In genomic region chr9:133368249-133368881, GRCh38 we compare ENCODE assay signal across 10 cellular contexts. TPM values are rescaled to one million over a fixed set of nuclear protein-coding genes. Genes with fewer than 3 reads are reported as not detected.
DNase-seq lines count a peak whose midpoint lies in the region; ATAC-seq and TF ChIP-seq lines count a peak whose summit lies in the region.
"Had no signal": no experiment of that assay in that cellular context is flagged by ENCODE, and none has a peak within 500 bp of the region (broad histone marks: within the 10 kb centered on the region; RNA-seq: fewer than 3 reads in every experiment).

No MANE protein-coding gene starts in this region.

- no TSS peak for BruUV-seq in Caco-2 (replicated peaks; lab: Mats Ljungman, UMichigan)

- no peaks in the 10 kb centered on the region for H3K27me3 Mint-ChIP-seq in CD8-positive, alpha-beta T cell (ENCODE audit: low read depth)
- H3K27me3 Mint-ChIP-seq in nephron (ENCODE audit: low read depth) = no peaks in the 10 kb centered on the region
- H3K27me3 Mint-ChIP-seq in endothelial cell (ENCODE audit: unreplicated experiment) = peaks cover 7% of the 10 kb centered on the region
- no peaks in the 10 kb centered on the region for H3K27me3 Mint-ChIP-seq in Caco-2 (ENCODE audit: insufficient read depth, unreplicated experiment)

- H3K4me1 ChIP-seq in CD8-positive, alpha-beta T cell (ENCODE audit: insufficient read depth, low read length) = peaks cover 55% of the 10 kb centered on the region
- no peaks in the 10 kb centered on the region; the same call in 1 of the 2 replicates for H3K4me1 ChIP-seq in Caco-2
- H3K4me1 ChIP-seq: SJSA1 had no signal

- H3K4me3 ChIP-seq in CD8-positive, alpha-beta T cell (ENCODE audit: low read depth, low read length) = no peak overlapping the region
- no peak overlapping the region for H3K4me3 ChIP-seq in Caco-2 (ENCODE audit: low read depth, low read length)
- H3K4me3 ChIP-seq: MG63, SJSA1 had no signal

- H3K36me3 ChIP-seq in CD8-positive, alpha-beta T cell (ENCODE audit: insufficient read depth, low read length) = peaks cover 33% of the 10 kb centered on the region
- peaks cover 12% of the 10 kb centered on the region for H3K36me3 ChIP-seq in Caco-2 (ENCODE audit: control insufficient read depth, insufficient read depth, low read length)

- no peak for ATAC-seq in CD8-positive, alpha-beta T cell
- no peak for ATAC-seq in GM21825 (IDR thresholded peaks at IDR 0.05; ENCODE audit: unreplicated experiment)

- H3K27ac ChIP-seq in CD8-positive, alpha-beta T cell (ENCODE audit: low read depth, low read length) = no peak overlapping the region
- H3K27ac ChIP-seq: SJSA1 had no signal

- DNase-seq in CD8-positive, alpha-beta T cell = no peak
- DNase-seq in NCI-H2081 treated with DMSO at 0.1 percent for 48 hours (lab: John Stamatoyannopoulos, UW) (peak; percentile 88), cerebellar cortex (ENCODE audit: low spot score) (peak; percentile 61), endothelial cell (ENCODE audit: low spot score) (no peak), Caco-2 (no peak)
- DNase-seq in stimulated activated CD4-positive, alpha-beta T cell treated with anti-CD3 and anti-CD28 coated beads, Interleukin-2, amount 100 ng/mL, for 48 hours = no peak
- DNase-seq: MG63 had no signal

- no peaks in the 10 kb centered on the region for H3K9me3 ChIP-seq in CD8-positive, alpha-beta T cell (ENCODE audit: low read length)
- no peaks in the 10 kb centered on the region for H3K9me3 ChIP-seq in Caco-2
- H3K9me3 ChIP-seq: MG63, SJSA1 had no signal

- TF ChIP-seq CTCF in CD8-positive, alpha-beta T cell (IDR thresholded peaks at IDR 0.05) = no peak
- TF ChIP-seq CTCF in nephron (IDR thresholded peaks at IDR 0.05; ENCODE audit: unreplicated experiment in 3 of 3) (no peak), endothelial cell (IDR thresholded peaks at IDR 0.05; ENCODE audit: unreplicated experiment) (no peak), Caco-2 (IDR thresholded peaks at IDR 0.05; ENCODE audit: insufficient read depth in 1 of 2, low read depth in 1 of 2, low read length in 1 of 2, severe bottlenecking in 1 of 2, unreplicated experiment in 1 of 2) (no peak)

- peak overlapping the region; percentile 97 for H3K27ac Mint-ChIP-seq in CD8-positive, alpha-beta T cell
- H3K27ac Mint-ChIP-seq in nephron = peak overlapping the region; percentile 21 to 26 (median 23)
- no peak overlapping the region for H3K27ac Mint-ChIP-seq in endothelial cell (ENCODE audit: unreplicated experiment)
- H3K27ac Mint-ChIP-seq in Caco-2 (ENCODE audit: unreplicated experiment) = no peak overlapping the region

- intact Hi-C loops in CD8-positive, alpha-beta T cell (cut with DNase I, micrococcal nuclease) = no loop called here
- intact Hi-C loops in Caco-2 (cut with micrococcal nuclease; ENCODE audit: unreplicated experiment) = no loop called here

- H3K9me3 Mint-ChIP-seq in CD8-positive, alpha-beta T cell = no peaks in the 10 kb centered on the region
- H3K9me3 Mint-ChIP-seq in nephron (no peaks in the 10 kb centered on the region), endothelial cell (ENCODE audit: unreplicated experiment) (no peaks in the 10 kb centered on the region), Caco-2 (ENCODE audit: unreplicated experiment) (no peaks in the 10 kb centered on the region)

- peaks cover 69% of the 10 kb centered on the region for H3K36me3 Mint-ChIP-seq in CD8-positive, alpha-beta T cell
- H3K36me3 Mint-ChIP-seq in nephron (ENCODE audit: low read depth) (peaks cover 45% of the 10 kb centered on the region), endothelial cell (ENCODE audit: low read depth, unreplicated experiment) (peaks cover 33% of the 10 kb centered on the region), Caco-2 (ENCODE audit: insufficient read depth, unreplicated experiment) (peaks cover 88% of the 10 kb centered on the region)

- H3K27me3 ChIP-seq in CD8-positive, alpha-beta T cell (ENCODE audit: insufficient read depth, low read length) = no peaks in the 10 kb centered on the region
- no peaks in the 10 kb centered on the region for H3K27me3 ChIP-seq in Caco-2 (replicated peaks; ENCODE audit: control insufficient read depth, insufficient read depth, low read length)
- H3K27me3 ChIP-seq: MG63, SJSA1 had no signal

- H3K4me1 Mint-ChIP-seq in CD8-positive, alpha-beta T cell (ENCODE audit: low read depth) = peaks cover 72% of the 10 kb centered on the region
- H3K4me1 Mint-ChIP-seq in nephron (peaks cover 54% of the 10 kb centered on the region), endothelial cell (ENCODE audit: unreplicated experiment) (no peaks in the 10 kb centered on the region), Caco-2 (ENCODE audit: low read depth, unreplicated experiment) (peaks cover 24% of the 10 kb centered on the region)

- CTCF ChIA-PET in CD8-positive, alpha-beta T cell (lab: Charles Lee) = interaction anchor here (1.1 to 2.5 kb wide), 2 partner anchors 8 to 12 kb away, joined by 3 to 11 read pairs; partner anchors contain the start of genes SURF1 and SURF2
- CTCF ChIA-PET in Caco-2 (lab: Charles Lee) = no interaction called here

- peak overlapping the region; percentile 77 for H3K4me3 Mint-ChIP-seq in CD8-positive, alpha-beta T cell
- H3K4me3 Mint-ChIP-seq in nephron = peak overlapping the region in 1 of 3 experiments; percentile 37
- H3K4me3 Mint-ChIP-seq in endothelial cell (ENCODE audit: unreplicated experiment) = no peak overlapping the region
- H3K4me3 Mint-ChIP-seq in Caco-2 (ENCODE audit: unreplicated experiment) = no peak overlapping the region

- POLR2A ChIA-PET in CD8-positive, alpha-beta T cell (lab: Charles Lee) = interaction anchor here (1.4 kb wide), 1 partner anchor 17 kb away, joined by 3 read pairs; no protein-coding TSS in a partner anchor
- POLR2A ChIA-PET in Caco-2 (lab: Charles Lee) = no interaction called here

RNA-seq across cellular contexts. Expression of gene SURF4, which starts 7.5 kb away (rescaled TPM):
- 100 to 1,000 TPM; 228 TPM for total RNA-seq in CD8-positive, alpha-beta T cell
- total RNA-seq in endothelial cell (ENCODE audit: unreplicated experiment) = 169 TPM
- total RNA-seq in Caco-2 (2022) = 239 and 253 TPM in 2 replicates

RNA-seq across cellular contexts. Expression of gene STKLD1, which starts 7.8 kb away (rescaled TPM):
- total RNA-seq in CD8-positive, alpha-beta T cell = 1 to 10 TPM in 1 of 2 experiments, under 1 TPM in 1; 0.92 to 1.8 TPM
- total RNA-seq in endothelial cell (ENCODE audit: unreplicated experiment) = 0.64 TPM
- total RNA-seq in Caco-2 (2022) = 3.4 and 4.1 TPM in 2 replicates

RNA-seq across cellular contexts. Expression of gene SURF2, which starts 12.0 kb away (rescaled TPM):
- 10 to 100 TPM; 18.6 to 21.9 TPM for total RNA-seq in CD8-positive, alpha-beta T cell
- total RNA-seq in endothelial cell (ENCODE audit: unreplicated experiment) = 11.9 TPM
- 32.3 and 34.4 TPM in 2 replicates for total RNA-seq in Caco-2 (2022)

RNA-seq across cellular contexts. Expression of gene SURF1, which starts 12.1 kb away (rescaled TPM):
- total RNA-seq in CD8-positive, alpha-beta T cell = 10 to 100 TPM; 34.3 to 36.8 TPM
- 36.2 TPM for total RNA-seq in endothelial cell (ENCODE audit: unreplicated experiment)
- total RNA-seq in Caco-2 (2022) = 54.9 and 57.5 TPM in 2 replicates

RNA-seq across cellular contexts. Expression of gene RPL7A, which starts 20.3 kb away (rescaled TPM):
- 1,000 to 10,000 TPM; 2,612 to 2,623 TPM for total RNA-seq in CD8-positive, alpha-beta T cell
- total RNA-seq in endothelial cell (ENCODE audit: unreplicated experiment) = 2,006 TPM
- total RNA-seq in Caco-2 (2022) = 1,995 and 2,182 TPM in 2 replicates

Comparison
In these comparisons a context has a peak if more than half of its experiments do, and no peak if none do; other contexts are left out.
1. DNase-seq: peak in NCI-H2081 treated with DMSO at 0.1 percent for 48 hours (single experiment) and cerebellar cortex (single experiment); none in CD8-positive, alpha-beta T cell (0 of 7), endothelial cell (single experiment), stimulated activated CD4-positive, alpha-beta T cell treated with anti-CD3 and anti-CD28 coated beads, Interleukin-2, amount 100 ng/mL, for 48 hours (0 of 2) and Caco-2 (0 of 2).
2. H3K27ac Mint-ChIP-seq: peak in CD8-positive, alpha-beta T cell (single experiment) and nephron (3 of 3); none in endothelial cell (single experiment) and Caco-2 (single experiment).